ENCODE assay signal across 17 cellular contexts in the genomic region with DNA sequence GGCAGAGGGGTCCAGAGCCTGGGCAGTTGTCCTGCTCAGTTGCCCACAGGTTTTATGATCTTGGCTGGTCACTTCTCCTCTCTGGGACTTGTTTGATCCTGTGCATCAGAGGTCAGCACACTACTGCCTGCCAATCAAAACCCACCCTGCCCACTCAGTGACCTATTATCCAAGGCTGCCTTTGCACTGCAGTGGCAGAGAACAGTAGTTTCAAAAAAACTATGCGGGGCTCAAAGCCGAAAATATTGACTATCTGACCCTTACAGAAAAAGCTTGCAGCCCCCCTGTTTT.
DNase-seq lines count a peak whose midpoint lies in the region; ATAC-seq, FAIRE-seq and TF ChIP-seq lines count a peak whose summit lies in the region.
"Had no signal": no experiment of that assay in that cellular context is flagged by ENCODE, and none has a peak within 500 bp of the region (broad histone marks: within the 10 kb centered on the region; RNA-seq: fewer than 3 reads in every experiment).

No MANE protein-coding gene starts in this region.

- H3K36me3 ChIP-seq in K562 (ENCODE audit: control insufficient read depth, insufficient read depth, low read length): no peaks in the 10 kb centered on the region
- H3K36me3 ChIP-seq in heart right ventricle: no peaks in the 10 kb centered on the region
- H3K36me3 ChIP-seq: BLaER1, HAP-1 had no signal

- no peak overlapping the region for H3K9ac ChIP-seq in K562 (ENCODE audit: insufficient read depth in 1 of 2, low read depth in 2 of 2, low read length in 2 of 2)
- H3K9ac ChIP-seq: BLaER1 had no signal

- H3K27ac ChIP-seq in K562 (ENCODE audit: extremely low read depth, low read depth, low read length) (no peak overlapping the region), heart right ventricle (no peak overlapping the region)
- H3K27ac ChIP-seq: 22Rv1, BLaER1 had no signal

- DNase-seq in DMS53 (lab: John Stamatoyannopoulos, UW): peak; percentile 12
- DNase-seq in DMS53 treated with DMSO at 0.1 percent for 48 hours (lab: John Stamatoyannopoulos, UW; ENCODE audit: unreplicated experiment): no peak
- DNase-seq in K562 (ENCODE audit: extremely low read depth in 1 of 4, low spot score in 3 of 4): peak in 1 of 4 experiments; percentile 2
- peak; percentile 42 for DNase-seq in islet precursor cell
- no peak for DNase-seq in DMS114 treated with DMSO at 0.1 percent for 48 hours (lab: John Stamatoyannopoulos, UW; ENCODE audit: unreplicated experiment)
- no peak for DNase-seq in heart right ventricle
- DNase-seq in NCI-H748 (lab: John Stamatoyannopoulos, UW; ENCODE audit: unreplicated experiment): no peak
- DNase-seq: AML-193; CD4-positive, CD25-positive, alpha-beta regulatory T cell; DMS 273 treated with DMSO at 0.1 percent for 48 hours; DND-41; GDM1; GOT3 had no signal

- intact Hi-C loops in K562 (cut with micrococcal nuclease) (loop anchor here (10.0 kb wide), 1 partner anchor 675 kb away; no protein-coding TSS in a partner anchor), heart right ventricle (cut with DNase I) (loop anchor here in 7 of 10 donors (5.0 to 10.0 kb wide), 7 partner anchors 122 to 815 kb away; no protein-coding TSS in a partner anchor)

- CTCF ChIA-PET in K562 (lab: Yijun Ruan, JAX; ENCODE audit: low intra/inter-chr PET ratio): no interaction called here

- peaks cover 0 to 2% of the 10 kb centered on the region in 2 experiments; a peak in 2 of 5 replicates for H3K4me1 ChIP-seq in K562 (replicated peaks in 1 of 2; ENCODE audit: control insufficient read depth in 2 of 2, insufficient read depth in 2 of 2, low read length in 2 of 2)
- peaks cover 0 to 3% (median 0%) of the 10 kb centered on the region in 9 donors for H3K4me1 ChIP-seq in heart right ventricle
- H3K4me1 ChIP-seq: HAP-1 had no signal

- H3K9me1 ChIP-seq in K562 (ENCODE audit: control insufficient read depth, insufficient read depth, low read length): no peaks in the 10 kb centered on the region

- ATAC-seq in K562 (no peak), heart right ventricle (no peak)

- H3K27me3 ChIP-seq in K562 (ENCODE audit: control insufficient read depth in 2 of 2, insufficient read depth in 2 of 2, low read length in 2 of 2): peaks cover 2 to 20% of the 10 kb centered on the region in 2 experiments; a peak in 3 of 5 replicates
- H3K27me3 ChIP-seq in heart right ventricle: no peaks in the 10 kb centered on the region
- H3K27me3 ChIP-seq: BLaER1 had no signal

- no peaks in the 10 kb centered on the region for H3K79me2 ChIP-seq in K562 (ENCODE audit: control insufficient read depth, insufficient read depth, low read length)

- TF ChIP-seq EP300 in K562 (IDR thresholded peaks at IDR 0.05; ENCODE audit: low read length): no peak

- H3K9me3 ChIP-seq in K562 (replicated peaks; ENCODE audit: control insufficient read depth, insufficient read depth, low read depth, low read length) (no peaks in the 10 kb centered on the region), heart right ventricle (no peaks in the 10 kb centered on the region)
- H3K9me3 ChIP-seq: BLaER1, HAP-1 had no signal

- in situ Hi-C loops in K562 (cut with MboI): loop anchor here (10.0 kb wide), 2 partner anchors 225 to 655 kb away; no protein-coding TSS in a partner anchor

- TF ChIP-seq POLR2A in K562 (conservative IDR thresholded peaks at IDR 0.05): no peak

- no peak overlapping the region for H3K4me2 ChIP-seq in K562 (ENCODE audit: insufficient read depth, low read length)
- H3K4me2 ChIP-seq: BLaER1 had no signal

- H3K4me3 ChIP-seq in K562 (no peak overlapping the region), heart right ventricle (no peak overlapping the region)
- H3K4me3 ChIP-seq: BLaER1, HAP-1 had no signal

- no peaks in the 10 kb centered on the region for H4K20me1 ChIP-seq in K562 (replicated peaks; ENCODE audit: control insufficient read depth, insufficient read depth, low read length)
- H4K20me1 ChIP-seq: BLaER1 had no signal

- FAIRE-seq in K562 (lab: Jason Lieb, UNC): no peak
- FAIRE-seq: GM12892 had no signal

- 8% methylated on average over 2 of the region's 2 CpGs for whole genome bisulfite sequencing in K562 (ENCODE audit: insufficient coverage, low coverage, missing lambda C conversion rate)
- 68 to 78% methylated on average over 2 of the region's 2 CpGs for WGBS in heart right ventricle, 2 donors

- POLR2A ChIA-PET in K562 (lab: Yijun Ruan, JAX): no interaction called here

- no peak overlapping the region for H2AFZ ChIP-seq in K562 (ENCODE audit: low read depth, low read length)

- TF ChIP-seq CTCF in K562 (IDR thresholded peaks at IDR 0.05 in 2 of 3, conservative IDR thresholded peaks at IDR 0.05 in 1 of 3; ENCODE audit: insufficient read depth in 2 of 3, low read depth in 1 of 3, low read length in 3 of 3) (no peak), heart right ventricle (IDR thresholded peaks at IDR 0.05) (no peak)

- no TSS peak for BruUV-seq in K562 (replicated peaks; lab: Mats Ljungman, UMichigan)

- no peak for TF ChIP-seq RAD21 in K562 (CRISPR knock-in tag; conservative IDR thresholded peaks at IDR 0.05 in 1 of 2, IDR thresholded peaks at IDR 0.05 in 1 of 2)

TF ChIP-seq in K562, 482 proteins besides CTCF, POLR2A, EP300 and RAD21:
- no peak for TF ChIP-seq MECOM (CRISPR knock-in tag; IDR thresholded peaks at IDR 0.05)
- TF ChIP-seq, protein P1, sequence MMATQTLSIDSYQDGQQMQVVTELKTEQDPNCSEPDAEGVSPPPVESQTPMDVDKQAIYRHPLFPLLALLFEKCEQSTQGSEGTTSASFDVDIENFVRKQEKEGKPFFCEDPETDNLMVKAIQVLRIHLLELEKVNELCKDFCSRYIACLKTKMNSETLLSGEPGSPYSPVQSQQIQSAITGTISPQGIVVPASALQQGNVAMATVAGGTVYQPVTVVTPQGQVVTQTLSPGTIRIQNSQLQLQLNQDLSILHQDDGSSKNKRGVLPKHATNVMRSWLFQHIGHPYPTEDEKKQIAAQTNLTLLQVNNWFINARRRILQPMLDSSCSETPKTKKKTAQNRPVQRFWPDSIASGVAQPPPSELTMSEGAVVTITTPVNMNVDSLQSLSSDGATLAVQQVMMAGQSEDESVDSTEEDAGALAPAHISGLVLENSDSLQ (IDR thresholded peaks at IDR 0.05): 0 out of 2 replicates have a peak, but pooled peaks have one; percentile 19
TF ChIP-seq in K562: peak in this region for 1.

Comparison
In these comparisons a context has a peak if more than half of its experiments do, and no peak if none do; other contexts are left out.
1. DNase-seq: peak in DMS53 (single experiment) and islet precursor cell (single experiment); none in DMS53 treated with DMSO at 0.1 percent for 48 hours (single experiment), DMS114 treated with DMSO at 0.1 percent for 48 hours (single experiment), heart right ventricle (0 of 2) and NCI-H748 (single experiment).